ENCODE assay signal across 1 cellular context in the genomic region with DNA sequence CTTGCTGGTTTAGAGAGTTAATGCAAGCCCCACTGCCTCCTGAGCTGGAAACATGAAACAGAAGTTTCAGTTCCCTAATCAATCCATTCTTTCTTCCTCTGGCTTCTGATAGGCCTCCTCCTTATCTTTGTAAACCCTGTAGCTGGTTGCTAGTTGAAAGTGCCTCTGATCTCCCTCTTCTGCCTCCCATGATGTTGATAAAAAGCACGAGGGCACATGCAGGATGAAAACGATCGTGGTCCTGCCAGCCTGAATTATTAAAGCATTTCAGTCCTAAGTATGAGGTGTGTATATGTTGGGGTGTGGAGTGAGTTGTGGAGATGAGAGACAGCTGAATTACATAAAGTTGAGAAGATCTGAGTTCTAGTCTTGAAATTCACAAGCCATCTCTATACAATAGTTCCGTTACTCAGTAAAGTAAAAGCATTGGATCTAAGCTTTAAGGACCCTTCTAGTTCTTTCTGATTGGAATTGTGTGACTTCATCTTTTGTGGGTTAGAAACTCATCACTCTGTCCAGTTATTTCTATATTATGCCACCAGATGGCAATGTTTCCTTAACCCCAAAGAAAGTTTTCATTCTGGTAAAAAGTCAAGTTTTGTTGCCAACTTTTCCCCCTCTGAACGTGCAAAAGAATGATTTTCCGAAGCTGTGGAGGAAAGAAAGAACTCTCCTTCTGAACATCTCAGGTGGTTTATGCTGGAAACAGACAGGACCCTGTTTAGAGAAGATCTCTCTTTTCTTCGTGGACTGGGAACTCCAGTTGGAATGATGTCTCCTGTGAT.
TF ChIP-seq lines count a peak whose summit lies in the region.

No MANE protein-coding gene starts in this region.

TF ChIP-seq in HepG2, 621 proteins besides CTCF, POLR2A, EP300 and RAD21 (continued from another document and continues in another):
- TF ChIP-seq KDM3A (CRISPR knock-in tag; IDR thresholded peaks at IDR 0.05; ENCODE audit: low read depth) (0 out of 2 replicates have a peak, but pooled peaks have one; percentile 48), SETDB1 (CRISPR knock-in tag; IDR thresholded peaks at IDR 0.05; ENCODE audit: borderline replicate concordance) (no peak), STAT5B (CRISPR knock-in tag; IDR thresholded peaks at IDR 0.05) (no peak), POLR2AphosphoS2 (IDR thresholded peaks at IDR 0.05; ENCODE audit: low read depth, low read length) (no peak), HNRNPUL1 (IDR thresholded peaks at IDR 0.05; ENCODE audit: low read depth, low read length) (no peak), MED1 (CRISPR knock-in tag; IDR thresholded peaks at IDR 0.05) (no peak), NR2F6 (IDR thresholded peaks at IDR 0.05) (no peak), NR2F6 (CRISPR knock-in tag; IDR thresholded peaks at IDR 0.05) (0 out of 2 replicates have a peak, but pooled peaks have one; percentile 18), CEBPG (CRISPR knock-in tag; IDR thresholded peaks at IDR 0.05) (0 out of 2 replicates have a peak, but pooled peaks have one; percentile 22), ZNF614 (CRISPR knock-in tag; IDR thresholded peaks at IDR 0.05; ENCODE audit: borderline replicate concordance) (peak; percentile 47; the same call in 1 of the 2 replicates), MEIS1 (CRISPR knock-in tag; IDR thresholded peaks at IDR 0.05; ENCODE audit: borderline replicate concordance) (no peak), ZNF781 (CRISPR knock-in tag; IDR thresholded peaks at IDR 0.05; ENCODE audit: borderline replicate concordance, not compliant biosample characterization) (no peak), HDAC1 (CRISPR knock-in tag; IDR thresholded peaks at IDR 0.05) (no peak), ZNF570 (CRISPR knock-in tag; IDR thresholded peaks at IDR 0.05; ENCODE audit: borderline replicate concordance) (no peak), ZNF230 (CRISPR knock-in tag; IDR thresholded peaks at IDR 0.05) (0 out of 2 replicates have a peak, but pooled peaks have one; percentile 27), ZNF713 (CRISPR knock-in tag; IDR thresholded peaks at IDR 0.05) (no peak), NFE2 (CRISPR knock-in tag; IDR thresholded peaks at IDR 0.05) (no peak), ZNF530 (CRISPR knock-in tag; IDR thresholded peaks at IDR 0.05; ENCODE audit: low read depth) (no peak), TAF1 (CRISPR knock-in tag; IDR thresholded peaks at IDR 0.05) (peak; percentile 35; the same call in 1 of the 2 replicates), SP140L (CRISPR knock-in tag; IDR thresholded peaks at IDR 0.05; ENCODE audit: borderline replicate concordance) (no peak), KDM1A (CRISPR knock-in tag; IDR thresholded peaks at IDR 0.05) (no peak), ASH2L (IDR thresholded peaks at IDR 0.05; ENCODE audit: insufficient read length, low read depth, low read length) (peak; percentile 35), ZIK1 (CRISPR knock-in tag; IDR thresholded peaks at IDR 0.05; ENCODE audit: borderline replicate concordance, low read depth) (no peak), ZSCAN9 (CRISPR knock-in tag; IDR thresholded peaks at IDR 0.05; ENCODE audit: borderline replicate concordance) (no peak; the same call in 1 of the 2 replicates), ZNF850 (CRISPR knock-in tag; conservative IDR thresholded peaks at IDR 0.05) (no peak), SOX6 (IDR thresholded peaks at IDR 0.05) (no peak), SOX6 (CRISPR knock-in tag; IDR thresholded peaks at IDR 0.05) (peak; percentile 11; the same call in 1 of the 2 replicates), ZNF260 (CRISPR knock-in tag; IDR thresholded peaks at IDR 0.05; ENCODE audit: borderline replicate concordance, low read depth) (no peak), ZNF816 (CRISPR knock-in tag; IDR thresholded peaks at IDR 0.05; ENCODE audit: borderline replicate concordance) (no peak), MAFK (conservative IDR thresholded peaks at IDR 0.05 in 1 of 2, IDR thresholded peaks at IDR 0.05 in 1 of 2; ENCODE audit: low read length in 2 of 2) (no peak), SIX1 (CRISPR knock-in tag; IDR thresholded peaks at IDR 0.05; ENCODE audit: borderline replicate concordance) (no peak), FLYWCH1 (CRISPR knock-in tag; IDR thresholded peaks at IDR 0.05) (no peak), MIXL1 (CRISPR knock-in tag; IDR thresholded peaks at IDR 0.05) (peak; percentile 31; the same call in 1 of the 2 replicates), FOXA3 (CRISPR knock-in tag; IDR thresholded peaks at IDR 0.05) (peak; percentile 15; the same call in 1 of the 2 replicates), CREB1 (IDR thresholded peaks at IDR 0.05) (no peak), CREB1 (CRISPR knock-in tag; IDR thresholded peaks at IDR 0.05) (no peak; the same call in 1 of the 2 replicates), TRIM24 (CRISPR knock-in tag; IDR thresholded peaks at IDR 0.05) (no peak), KAT8 (CRISPR knock-in tag; IDR thresholded peaks at IDR 0.05) (0 out of 2 replicates have a peak, but pooled peaks have one; percentile 16), KLF13 (CRISPR knock-in tag; IDR thresholded peaks at IDR 0.05) (no peak), TBP (CRISPR knock-in tag; IDR thresholded peaks at IDR 0.05) (no peak), THAP11 (CRISPR knock-in tag; IDR thresholded peaks at IDR 0.05) (no peak)
- TF ChIP-seq, protein P1, sequence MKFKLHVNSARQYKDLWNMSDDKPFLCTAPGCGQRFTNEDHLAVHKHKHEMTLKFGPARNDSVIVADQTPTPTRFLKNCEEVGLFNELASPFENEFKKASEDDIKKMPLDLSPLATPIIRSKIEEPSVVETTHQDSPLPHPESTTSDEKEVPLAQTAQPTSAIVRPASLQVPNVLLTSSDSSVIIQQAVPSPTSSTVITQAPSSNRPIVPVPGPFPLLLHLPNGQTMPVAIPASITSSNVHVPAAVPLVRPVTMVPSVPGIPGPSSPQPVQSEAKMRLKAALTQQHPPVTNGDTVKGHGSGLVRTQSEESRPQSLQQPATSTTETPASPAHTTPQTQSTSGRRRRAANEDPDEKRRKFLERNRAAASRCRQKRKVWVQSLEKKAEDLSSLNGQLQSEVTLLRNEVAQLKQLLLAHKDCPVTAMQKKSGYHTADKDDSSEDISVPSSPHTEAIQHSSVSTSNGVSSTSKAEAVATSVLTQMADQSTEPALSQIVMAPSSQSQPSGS (CRISPR knock-in tag; IDR thresholded peaks at IDR 0.05): 0 out of 2 replicates have a peak, but pooled peaks have one; percentile 43
- TF ChIP-seq, protein P2, sequence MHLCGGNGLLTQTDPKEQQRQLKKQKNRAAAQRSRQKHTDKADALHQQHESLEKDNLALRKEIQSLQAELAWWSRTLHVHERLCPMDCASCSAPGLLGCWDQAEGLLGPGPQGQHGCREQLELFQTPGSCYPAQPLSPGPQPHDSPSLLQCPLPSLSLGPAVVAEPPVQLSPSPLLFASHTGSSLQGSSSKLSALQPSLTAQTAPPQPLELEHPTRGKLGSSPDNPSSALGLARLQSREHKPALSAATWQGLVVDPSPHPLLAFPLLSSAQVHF (CRISPR knock-in tag; IDR thresholded peaks at IDR 0.05): no peak
- TF ChIP-seq, protein P3, sequence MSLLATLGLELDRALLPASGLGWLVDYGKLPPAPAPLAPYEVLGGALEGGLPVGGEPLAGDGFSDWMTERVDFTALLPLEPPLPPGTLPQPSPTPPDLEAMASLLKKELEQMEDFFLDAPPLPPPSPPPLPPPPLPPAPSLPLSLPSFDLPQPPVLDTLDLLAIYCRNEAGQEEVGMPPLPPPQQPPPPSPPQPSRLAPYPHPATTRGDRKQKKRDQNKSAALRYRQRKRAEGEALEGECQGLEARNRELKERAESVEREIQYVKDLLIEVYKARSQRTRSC (CRISPR knock-in tag; IDR thresholded peaks at IDR 0.05; ENCODE audit: low read depth): no peak
- TF ChIP-seq, protein P4, sequence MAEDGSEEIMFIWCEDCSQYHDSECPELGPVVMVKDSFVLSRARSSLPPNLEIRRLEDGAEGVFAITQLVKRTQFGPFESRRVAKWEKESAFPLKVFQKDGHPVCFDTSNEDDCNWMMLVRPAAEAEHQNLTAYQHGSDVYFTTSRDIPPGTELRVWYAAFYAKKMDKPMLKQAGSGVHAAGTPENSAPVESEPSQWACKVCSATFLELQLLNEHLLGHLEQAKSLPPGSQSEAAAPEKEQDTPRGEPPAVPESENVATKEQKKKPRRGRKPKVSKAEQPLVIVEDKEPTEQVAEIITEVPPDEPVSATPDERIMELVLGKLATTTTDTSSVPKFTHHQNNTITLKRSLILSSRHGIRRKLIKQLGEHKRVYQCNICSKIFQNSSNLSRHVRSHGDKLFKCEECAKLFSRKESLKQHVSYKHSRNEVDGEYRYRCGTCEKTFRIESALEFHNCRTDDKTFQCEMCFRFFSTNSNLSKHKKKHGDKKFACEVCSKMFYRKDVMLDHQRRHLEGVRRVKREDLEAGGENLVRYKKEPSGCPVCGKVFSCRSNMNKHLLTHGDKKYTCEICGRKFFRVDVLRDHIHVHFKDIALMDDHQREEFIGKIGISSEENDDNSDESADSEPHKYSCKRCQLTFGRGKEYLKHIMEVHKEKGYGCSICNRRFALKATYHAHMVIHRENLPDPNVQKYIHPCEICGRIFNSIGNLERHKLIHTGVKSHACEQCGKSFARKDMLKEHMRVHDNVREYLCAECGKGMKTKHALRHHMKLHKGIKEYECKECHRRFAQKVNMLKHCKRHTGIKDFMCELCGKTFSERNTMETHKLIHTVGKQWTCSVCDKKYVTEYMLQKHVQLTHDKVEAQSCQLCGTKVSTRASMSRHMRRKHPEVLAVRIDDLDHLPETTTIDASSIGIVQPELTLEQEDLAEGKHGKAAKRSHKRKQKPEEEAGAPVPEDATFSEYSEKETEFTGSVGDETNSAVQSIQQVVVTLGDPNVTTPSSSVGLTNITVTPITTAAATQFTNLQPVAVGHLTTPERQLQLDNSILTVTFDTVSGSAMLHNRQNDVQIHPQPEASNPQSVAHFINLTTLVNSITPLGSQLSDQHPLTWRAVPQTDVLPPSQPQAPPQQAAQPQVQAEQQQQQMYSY (CRISPR knock-in tag; IDR thresholded peaks at IDR 0.05): no peak
- TF ChIP-seq, protein P5, sequence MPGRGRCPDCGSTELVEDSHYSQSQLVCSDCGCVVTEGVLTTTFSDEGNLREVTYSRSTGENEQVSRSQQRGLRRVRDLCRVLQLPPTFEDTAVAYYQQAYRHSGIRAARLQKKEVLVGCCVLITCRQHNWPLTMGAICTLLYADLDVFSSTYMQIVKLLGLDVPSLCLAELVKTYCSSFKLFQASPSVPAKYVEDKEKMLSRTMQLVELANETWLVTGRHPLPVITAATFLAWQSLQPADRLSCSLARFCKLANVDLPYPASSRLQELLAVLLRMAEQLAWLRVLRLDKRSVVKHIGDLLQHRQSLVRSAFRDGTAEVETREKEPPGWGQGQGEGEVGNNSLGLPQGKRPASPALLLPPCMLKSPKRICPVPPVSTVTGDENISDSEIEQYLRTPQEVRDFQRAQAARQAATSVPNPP (CRISPR knock-in tag; IDR thresholded peaks at IDR 0.05): no peak
- TF ChIP-seq, protein P6, sequence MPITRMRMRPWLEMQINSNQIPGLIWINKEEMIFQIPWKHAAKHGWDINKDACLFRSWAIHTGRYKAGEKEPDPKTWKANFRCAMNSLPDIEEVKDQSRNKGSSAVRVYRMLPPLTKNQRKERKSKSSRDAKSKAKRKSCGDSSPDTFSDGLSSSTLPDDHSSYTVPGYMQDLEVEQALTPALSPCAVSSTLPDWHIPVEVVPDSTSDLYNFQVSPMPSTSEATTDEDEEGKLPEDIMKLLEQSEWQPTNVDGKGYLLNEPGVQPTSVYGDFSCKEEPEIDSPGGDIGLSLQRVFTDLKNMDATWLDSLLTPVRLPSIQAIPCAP (CRISPR knock-in tag; IDR thresholded peaks at IDR 0.05; ENCODE audit: low read depth): no peak
- TF ChIP-seq, protein P7, sequence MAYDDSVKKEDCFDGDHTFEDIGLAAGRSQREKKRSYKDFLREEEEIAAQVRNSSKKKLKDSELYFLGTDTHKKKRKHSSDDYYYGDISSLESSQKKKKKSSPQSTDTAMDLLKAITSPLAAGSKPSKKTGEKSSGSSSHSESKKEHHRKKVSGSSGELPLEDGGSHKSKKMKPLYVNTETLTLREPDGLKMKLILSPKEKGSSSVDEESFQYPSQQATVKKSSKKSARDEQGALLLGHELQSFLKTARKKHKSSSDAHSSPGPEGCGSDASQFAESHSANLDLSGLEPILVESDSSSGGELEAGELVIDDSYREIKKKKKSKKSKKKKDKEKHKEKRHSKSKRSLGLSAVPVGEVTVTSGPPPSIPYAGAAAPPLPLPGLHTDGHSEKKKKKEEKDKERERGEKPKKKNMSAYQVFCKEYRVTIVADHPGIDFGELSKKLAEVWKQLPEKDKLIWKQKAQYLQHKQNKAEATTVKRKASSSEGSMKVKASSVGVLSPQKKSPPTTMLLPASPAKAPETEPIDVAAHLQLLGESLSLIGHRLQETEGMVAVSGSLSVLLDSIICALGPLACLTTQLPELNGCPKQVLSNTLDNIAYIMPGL (CRISPR knock-in tag; IDR thresholded peaks at IDR 0.05; ENCODE audit: borderline replicate concordance in 1 of 2, low read depth in 1 of 2): peak in 1 of 2 experiments; percentile 58; a peak in 1 of 4 replicates
- TF ChIP-seq, protein P8, sequence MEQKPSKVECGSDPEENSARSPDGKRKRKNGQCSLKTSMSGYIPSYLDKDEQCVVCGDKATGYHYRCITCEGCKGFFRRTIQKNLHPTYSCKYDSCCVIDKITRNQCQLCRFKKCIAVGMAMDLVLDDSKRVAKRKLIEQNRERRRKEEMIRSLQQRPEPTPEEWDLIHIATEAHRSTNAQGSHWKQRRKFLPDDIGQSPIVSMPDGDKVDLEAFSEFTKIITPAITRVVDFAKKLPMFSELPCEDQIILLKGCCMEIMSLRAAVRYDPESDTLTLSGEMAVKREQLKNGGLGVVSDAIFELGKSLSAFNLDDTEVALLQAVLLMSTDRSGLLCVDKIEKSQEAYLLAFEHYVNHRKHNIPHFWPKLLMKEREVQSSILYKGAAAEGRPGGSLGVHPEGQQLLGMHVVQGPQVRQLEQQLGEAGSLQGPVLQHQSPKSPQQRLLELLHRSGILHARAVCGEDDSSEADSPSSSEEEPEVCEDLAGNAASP (CRISPR knock-in tag; IDR thresholded peaks at IDR 0.05; ENCODE audit: borderline replicate concordance): 0 out of 2 replicates have a peak, but pooled peaks have one; percentile 14
- TF ChIP-seq, protein P9, sequence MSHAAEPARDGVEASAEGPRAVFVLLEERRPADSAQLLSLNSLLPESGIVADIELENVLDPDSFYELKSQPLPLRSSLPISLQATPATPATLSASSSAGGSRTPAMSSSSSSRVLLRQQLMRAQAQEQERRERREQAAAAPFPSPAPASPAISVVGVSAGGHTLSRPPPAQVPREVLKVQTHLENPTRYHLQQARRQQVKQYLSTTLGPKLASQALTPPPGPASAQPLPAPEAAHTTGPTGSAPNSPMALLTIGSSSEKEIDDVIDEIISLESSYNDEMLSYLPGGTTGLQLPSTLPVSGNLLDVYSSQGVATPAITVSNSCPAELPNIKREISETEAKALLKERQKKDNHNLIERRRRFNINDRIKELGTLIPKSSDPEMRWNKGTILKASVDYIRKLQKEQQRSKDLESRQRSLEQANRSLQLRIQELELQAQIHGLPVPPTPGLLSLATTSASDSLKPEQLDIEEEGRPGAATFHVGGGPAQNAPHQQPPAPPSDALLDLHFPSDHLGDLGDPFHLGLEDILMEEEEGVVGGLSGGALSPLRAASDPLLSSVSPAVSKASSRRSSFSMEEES (CRISPR knock-in tag; IDR thresholded peaks at IDR 0.05): 0 out of 2 replicates have a peak, but pooled peaks have one; percentile 13
- TF ChIP-seq, protein P10, sequence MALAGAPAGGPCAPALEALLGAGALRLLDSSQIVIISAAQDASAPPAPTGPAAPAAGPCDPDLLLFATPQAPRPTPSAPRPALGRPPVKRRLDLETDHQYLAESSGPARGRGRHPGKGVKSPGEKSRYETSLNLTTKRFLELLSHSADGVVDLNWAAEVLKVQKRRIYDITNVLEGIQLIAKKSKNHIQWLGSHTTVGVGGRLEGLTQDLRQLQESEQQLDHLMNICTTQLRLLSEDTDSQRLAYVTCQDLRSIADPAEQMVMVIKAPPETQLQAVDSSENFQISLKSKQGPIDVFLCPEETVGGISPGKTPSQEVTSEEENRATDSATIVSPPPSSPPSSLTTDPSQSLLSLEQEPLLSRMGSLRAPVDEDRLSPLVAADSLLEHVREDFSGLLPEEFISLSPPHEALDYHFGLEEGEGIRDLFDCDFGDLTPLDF (CRISPR knock-in tag; IDR thresholded peaks at IDR 0.05): no peak
